In the genomic region with DNA sequence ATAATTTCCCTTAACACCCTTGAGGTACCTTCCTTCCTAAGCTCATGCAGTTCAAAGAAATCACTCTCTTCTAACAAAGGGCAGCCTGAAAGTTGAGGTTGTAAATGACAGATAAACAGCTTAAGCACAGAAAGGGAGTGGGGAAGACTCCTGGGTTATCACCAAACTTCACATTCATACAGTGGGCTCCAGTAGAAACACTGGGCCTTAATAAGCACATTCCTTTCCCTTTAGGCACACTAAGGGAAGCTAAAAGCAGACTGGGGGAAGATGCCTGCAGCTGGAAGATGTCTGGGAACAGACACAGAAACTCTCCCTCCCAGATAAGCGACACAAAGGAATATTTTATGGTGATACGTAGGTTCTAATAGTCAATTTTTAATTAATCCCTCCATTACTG, we compare ENCODE assay signal across 1 cellular context.
TF ChIP-seq lines count a peak whose summit lies in the region.

No MANE protein-coding gene starts in this region.

TF ChIP-seq in GM23338, 12 proteins besides CTCF, POLR2A, EP300 and RAD21 (continued from another document):
- TF ChIP-seq ZNF462 (CRISPR knock-in tag; IDR thresholded peaks at IDR 0.05), result no peak
TF ChIP-seq in GM23338: peak in this region for 0.
